In genomic region chr16:30380072-30380471, GRCh38 we compare ENCODE assay signal across 1 cellular context.
TF ChIP-seq lines count a peak whose summit lies in the region.

No MANE protein-coding gene starts in this region.

TF ChIP-seq in HCT116, 20 proteins besides CTCF, POLR2A, EP300 and RAD21:
- TF ChIP-seq TCF7L2 (IDR thresholded peaks at IDR 0.05; ENCODE audit: borderline replicate concordance, extremely low read depth, insufficient read depth, insufficient read length) (no peak), SRF (IDR thresholded peaks at IDR 0.05; ENCODE audit: low read depth) (no peak), CBX3 (IDR thresholded peaks at IDR 0.05; ENCODE audit: low read depth) (no peak), SP1 (IDR thresholded peaks at IDR 0.05; ENCODE audit: low read depth) (no peak), MAX (IDR thresholded peaks at IDR 0.05) (no peak), POLR2AphosphoS5 (IDR thresholded peaks at IDR 0.05; ENCODE audit: low read depth, low read length) (no peak), EGR1 (IDR thresholded peaks at IDR 0.05; ENCODE audit: low read depth) (no peak), EZH2phosphoT487 (IDR thresholded peaks at IDR 0.05; ENCODE audit: borderline replicate concordance) (no peak), YY1 (IDR thresholded peaks at IDR 0.05; ENCODE audit: extremely low read depth, insufficient replicate concordance, low read depth, low read length) (no peak), ATF3 (IDR thresholded peaks at IDR 0.05) (no peak), FOSL1 (IDR thresholded peaks at IDR 0.05; ENCODE audit: low read depth) (no peak), SIN3A (IDR thresholded peaks at IDR 0.05; ENCODE audit: low read depth) (no peak), ZBTB33 (IDR thresholded peaks at IDR 0.05; ENCODE audit: extremely low read depth, insufficient replicate concordance, low read length) (no peak), ZFX (IDR thresholded peaks at IDR 0.05) (no peak), ELF1 (IDR thresholded peaks at IDR 0.05; ENCODE audit: borderline replicate concordance, low read depth) (no peak), CEBPB (IDR thresholded peaks at IDR 0.05; ENCODE audit: low read depth) (no peak), JUND (IDR thresholded peaks at IDR 0.05) (no peak), ZNF274 (IDR thresholded peaks at IDR 0.05; ENCODE audit: low read depth, low read length) (no peak), EZH2 (IDR thresholded peaks at IDR 0.05) (no peak)
